Comparison of ENCODE assay signal across 10 cellular contexts in the genomic region with DNA sequence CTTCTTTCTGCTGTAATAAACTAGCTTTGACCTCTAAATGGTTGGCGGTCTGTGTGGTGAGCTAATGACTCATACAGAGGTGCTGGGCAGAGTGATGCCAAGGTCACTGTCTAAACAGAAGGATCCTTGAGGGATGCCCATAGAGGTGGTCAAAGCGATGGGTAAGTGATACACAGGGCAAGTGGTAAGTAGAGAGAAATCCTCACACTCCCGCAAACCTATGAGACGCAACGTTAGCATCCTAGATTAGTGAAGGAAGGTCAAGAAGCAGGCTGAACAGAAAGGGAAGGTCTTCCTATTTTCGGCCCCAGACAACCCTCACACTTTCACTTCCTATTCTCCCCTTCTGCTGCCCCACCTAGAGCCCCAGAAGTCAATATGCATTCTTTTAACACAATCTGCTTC.
A peak's percentile ranks its signal among the peaks of the same experiment; 100 is the strongest.
DNase-seq lines count a peak whose midpoint lies in the region; ATAC-seq and TF ChIP-seq lines count a peak whose summit lies in the region.
"Had no signal": no experiment of that assay in that cellular context is flagged by ENCODE, and none has a peak within 500 bp of the region (broad histone marks: within the 10 kb centered on the region; RNA-seq: fewer than 3 reads in every experiment).

No MANE protein-coding gene starts in this region.

- TF ChIP-seq CTCF in omental fat pad (IDR thresholded peaks at IDR 0.05) (no peak), BE2C (IDR thresholded peaks at IDR 0.05; ENCODE audit: low read depth, low read length) (no peak)

- H3K4me1 ChIP-seq in CD4-positive, alpha-beta memory T cell (ENCODE audit: insufficient read depth, low read length) = peaks cover 20% of the 10 kb centered on the region
- H3K4me1 ChIP-seq in BE2C = peaks cover 18% of the 10 kb centered on the region

- H3K4me3 ChIP-seq in CD4-positive, alpha-beta memory T cell (ENCODE audit: low read length in 2 of 2) = no peak overlapping the region
- H3K4me3 ChIP-seq in BE2C (ENCODE audit: low read depth, low read length) = no peak overlapping the region
- H3K4me3 ChIP-seq: esophagus squamous epithelium, suprapubic skin had no signal

- peak; percentile 69 for DNase-seq in NAMALWA (ENCODE audit: low spot score)
- DNase-seq in omental fat pad (ENCODE audit: low spot score) = no peak
- no peak for DNase-seq in posterior cingulate gyrus
- DNase-seq in CD4-positive, alpha-beta memory T cell = no peak
- DNase-seq in NCI-H1930 (lab: John Stamatoyannopoulos, UW) = no peak
- no peak for DNase-seq in BE2C
- DNase-seq: esophagus squamous epithelium had no signal

- no peaks in the 10 kb centered on the region for H3K27me3 ChIP-seq in CD4-positive, alpha-beta memory T cell (ENCODE audit: insufficient read depth, low read length)
- no peaks in the 10 kb centered on the region for H3K27me3 ChIP-seq in BE2C
- H3K27me3 ChIP-seq: esophagus squamous epithelium, suprapubic skin had no signal

- POLR2A ChIA-PET in CD4-positive, alpha-beta memory T cell (lab: Charles Lee; ENCODE audit: partially characterized antibody) = interaction anchor here (1.5 to 1.6 kb wide), 2 partner anchors 42 to 65 kb away, joined by 4 read pairs; no protein-coding TSS in a partner anchor

- no peaks in the 10 kb centered on the region for H3K27me3 Mint-ChIP-seq in CD4-positive, alpha-beta memory T cell

- no peak overlapping the region for H3K4me3 Mint-ChIP-seq in CD4-positive, alpha-beta memory T cell

- peaks cover 26 to 31% (median 26%) of the 10 kb centered on the region in 4 donors for H3K4me1 Mint-ChIP-seq in CD4-positive, alpha-beta memory T cell

- no peaks in the 10 kb centered on the region for H3K36me3 Mint-ChIP-seq in CD4-positive, alpha-beta memory T cell

- no peaks in the 10 kb centered on the region for H3K9me3 Mint-ChIP-seq in CD4-positive, alpha-beta memory T cell

- H3K9me3 ChIP-seq in CD4-positive, alpha-beta memory T cell (ENCODE audit: control insufficient read depth in 1 of 2, low read length in 2 of 2) = no peaks in the 10 kb centered on the region
- no peaks in the 10 kb centered on the region for H3K9me3 ChIP-seq in BE2C
- H3K9me3 ChIP-seq: esophagus squamous epithelium, suprapubic skin had no signal

- CTCF ChIA-PET in CD4-positive, alpha-beta memory T cell (lab: Charles Lee; ENCODE audit: partially characterized antibody) = interaction anchor here (1.0 to 1.5 kb wide), 2 partner anchors 37 to 65 kb away, joined by 3 read pairs; no protein-coding TSS in a partner anchor

- intact Hi-C loops in posterior cingulate gyrus (cut with DNase I) = no loop called here
- intact Hi-C loops in CD4-positive, alpha-beta memory T cell (cut with micrococcal nuclease) = no loop called here

- ATAC-seq in GM18868 (IDR thresholded peaks at IDR 0.05; ENCODE audit: unreplicated experiment) (peak; percentile 91), HG02642 (IDR thresholded peaks at IDR 0.05; ENCODE audit: poor library complexity, unreplicated experiment) (peak; percentile 95), omental fat pad (ENCODE audit: low FRiP score) (peak; percentile 55)

- H3K27ac ChIP-seq in CD4-positive, alpha-beta memory T cell (ENCODE audit: low read depth, low read length) = no peak overlapping the region
- H3K27ac ChIP-seq: esophagus squamous epithelium, suprapubic skin had no signal

- peak overlapping the region in 1 of 7 donors; percentile 2 for H3K27ac Mint-ChIP-seq in CD4-positive, alpha-beta memory T cell

- H3K36me3 ChIP-seq in CD4-positive, alpha-beta memory T cell (ENCODE audit: insufficient read depth, low read length) = no peaks in the 10 kb centered on the region
- no peaks in the 10 kb centered on the region for H3K36me3 ChIP-seq in BE2C
- H3K36me3 ChIP-seq: esophagus squamous epithelium, suprapubic skin had no signal
